Comparison of ENCODE assay signal across 14 cellular contexts in genomic region chr3:109643590-109643989, GRCh38.
DNase-seq lines count a peak whose midpoint lies in the region; ATAC-seq and TF ChIP-seq lines count a peak whose summit lies in the region.
"Had no signal": no experiment of that assay in that cellular context is flagged by ENCODE, and none has a peak within 500 bp of the region (broad histone marks: within the 10 kb centered on the region; RNA-seq: fewer than 3 reads in every experiment).

No MANE protein-coding gene starts in this region.

- H3K4me1 Mint-ChIP-seq in activated naive CD8-positive, alpha-beta T cell treated with anti-CD3 and anti-CD28 coated beads, Interleukin-2, amount 50 U/mL, for 24 hours = peaks cover 4% of the 10 kb centered on the region
- no peaks in the 10 kb centered on the region for H3K4me1 Mint-ChIP-seq in activated naive CD8-positive, alpha-beta T cell treated with anti-CD3 and anti-CD28 coated beads for 36 hours
- peaks cover 2% of the 10 kb centered on the region for H3K4me1 Mint-ChIP-seq in osteocyte (ENCODE audit: unreplicated experiment)
- H3K4me1 Mint-ChIP-seq in mesothelial cell of epicardium = peaks cover 22% of the 10 kb centered on the region
- H3K4me1 Mint-ChIP-seq: activated naive CD8-positive, alpha-beta T cell treated with anti-CD3 and anti-CD28 coated beads, Interleukin-2, amount 10 ng/mL, durations not matched to agents 7 days and 5 days; endodermal cell; naive B cell had no signal

- no peak overlapping the region for H3K27ac Mint-ChIP-seq in activated naive CD8-positive, alpha-beta T cell treated with anti-CD3 and anti-CD28 coated beads, Interleukin-2, amount 50 U/mL, for 24 hours
- no peak overlapping the region for H3K27ac Mint-ChIP-seq in activated naive CD8-positive, alpha-beta T cell treated with anti-CD3 and anti-CD28 coated beads for 36 hours
- H3K27ac Mint-ChIP-seq in osteocyte (ENCODE audit: unreplicated experiment) (no peak overlapping the region), mesothelial cell of epicardium (no peak overlapping the region)
- H3K27ac Mint-ChIP-seq: activated naive CD8-positive, alpha-beta T cell treated with anti-CD3 and anti-CD28 coated beads, Interleukin-2, amount 10 ng/mL, durations not matched to agents 7 days and 5 days; endodermal cell; naive B cell had no signal

- TF ChIP-seq CTCF in osteocyte (IDR thresholded peaks at IDR 0.05) (no peak), mesothelial cell of epicardium (IDR thresholded peaks at IDR 0.05; ENCODE audit: unreplicated experiment) (no peak)

- no peak overlapping the region for H3K4me3 Mint-ChIP-seq in activated naive CD8-positive, alpha-beta T cell treated with anti-CD3 and anti-CD28 coated beads, Interleukin-2, amount 50 U/mL, for 24 hours
- no peak overlapping the region for H3K4me3 Mint-ChIP-seq in activated naive CD8-positive, alpha-beta T cell treated with anti-CD3 and anti-CD28 coated beads for 36 hours
- H3K4me3 Mint-ChIP-seq in osteocyte (ENCODE audit: unreplicated experiment) (no peak overlapping the region), mesothelial cell of epicardium (no peak overlapping the region)
- H3K4me3 Mint-ChIP-seq: activated naive CD8-positive, alpha-beta T cell treated with anti-CD3 and anti-CD28 coated beads, Interleukin-2, amount 10 ng/mL, durations not matched to agents 7 days and 5 days; endodermal cell; naive B cell had no signal

- peaks cover 1% of the 10 kb centered on the region for H3K27me3 Mint-ChIP-seq in activated naive CD8-positive, alpha-beta T cell treated with anti-CD3 and anti-CD28 coated beads, Interleukin-2, amount 50 U/mL, for 24 hours
- peaks cover 10% of the 10 kb centered on the region for H3K27me3 Mint-ChIP-seq in activated naive CD8-positive, alpha-beta T cell treated with anti-CD3 and anti-CD28 coated beads for 36 hours
- H3K27me3 Mint-ChIP-seq in osteocyte (ENCODE audit: unreplicated experiment) (peaks cover 2% of the 10 kb centered on the region), mesothelial cell of epicardium (ENCODE audit: low read depth) (no peaks in the 10 kb centered on the region)
- H3K27me3 Mint-ChIP-seq: naive B cell had no signal

- in situ Hi-C loops in SK-MEL-5 (cut with HindIII; ENCODE audit: low pct_unique_long_range_greater_than_20kb, low sequenced_read_pairs) = no loop called here

- peak; percentile 84 for ATAC-seq in activated naive CD8-positive, alpha-beta T cell treated with anti-CD3 and anti-CD28 coated beads, Interleukin-2, amount 50 U/mL, for 24 hours
- ATAC-seq in GM18505 (IDR thresholded peaks at IDR 0.05; ENCODE audit: unreplicated experiment) (no peak), GM21381 (IDR thresholded peaks at IDR 0.05; ENCODE audit: unreplicated experiment) (no peak)

- H3K36me3 Mint-ChIP-seq in activated naive CD8-positive, alpha-beta T cell treated with anti-CD3 and anti-CD28 coated beads, Interleukin-2, amount 50 U/mL, for 24 hours (ENCODE audit: low read depth) = peaks cover under 1% of the 10 kb centered on the region
- no peaks in the 10 kb centered on the region for H3K36me3 Mint-ChIP-seq in activated naive CD8-positive, alpha-beta T cell treated with anti-CD3 and anti-CD28 coated beads for 36 hours
- H3K36me3 Mint-ChIP-seq in osteocyte (ENCODE audit: unreplicated experiment) (no peaks in the 10 kb centered on the region), mesothelial cell of epicardium (peaks cover 3% of the 10 kb centered on the region)
- H3K36me3 Mint-ChIP-seq: activated naive CD8-positive, alpha-beta T cell treated with anti-CD3 and anti-CD28 coated beads, Interleukin-2, amount 10 ng/mL, durations not matched to agents 7 days and 5 days; naive B cell had no signal

- peaks cover 3% of the 10 kb centered on the region for H3K9me3 Mint-ChIP-seq in activated naive CD8-positive, alpha-beta T cell treated with anti-CD3 and anti-CD28 coated beads, Interleukin-2, amount 50 U/mL, for 24 hours
- H3K9me3 Mint-ChIP-seq in activated naive CD8-positive, alpha-beta T cell treated with anti-CD3 and anti-CD28 coated beads for 36 hours = no peaks in the 10 kb centered on the region
- H3K9me3 Mint-ChIP-seq in osteocyte (ENCODE audit: unreplicated experiment) (no peaks in the 10 kb centered on the region), mesothelial cell of epicardium (peaks cover 3% of the 10 kb centered on the region)
- H3K9me3 Mint-ChIP-seq: activated naive CD8-positive, alpha-beta T cell treated with anti-CD3 and anti-CD28 coated beads, Interleukin-2, amount 10 ng/mL, durations not matched to agents 7 days and 5 days; endodermal cell had no signal

- no peak for TF ChIP-seq POLR2A in GM18505 (IDR thresholded peaks at IDR 0.05; ENCODE audit: borderline replicate concordance, extremely low read depth, insufficient read depth, insufficient read length)

- peak; percentile 12 for DNase-seq in activated naive CD8-positive, alpha-beta T cell treated with anti-CD3 and anti-CD28 coated beads, Interleukin-2, amount 50 U/mL, for 24 hours
- no peak for DNase-seq in activated naive CD8-positive, alpha-beta T cell treated with anti-CD3 and anti-CD28 coated beads for 36 hours
- peak; percentile 3 for DNase-seq in SK-MEL-5 (ENCODE audit: low read depth, low spot score)
- peak; percentile 44 for DNase-seq in fibroblast of peridontal ligament (ENCODE audit: extremely low read depth)
- no peak for DNase-seq in osteocyte (ENCODE audit: extremely low spot score, unreplicated experiment)
- no peak for DNase-seq in mesothelial cell of epicardium (ENCODE audit: low spot score in 2 of 2, unreplicated experiment in 2 of 2)
- DNase-seq: activated CD4-positive, alpha-beta T cell treated with anti-CD3 and anti-CD28 coated beads, Interleukin-2, amount 50 U/mL, for 4 hours; activated naive CD8-positive, alpha-beta T cell treated with anti-CD3 and anti-CD28 coated beads, Interleukin-2, amount 10 ng/mL, durations not matched to agents 7 days and 5 days; endodermal cell; naive B cell; NCI-H1092; NCI-H526 treated with DMSO at 0.1 percent for 48 hours had no signal

Comparison
In these comparisons a context has a peak if more than half of its experiments do, and no peak if none do; other contexts are left out.
1. DNase-seq: peak in activated naive CD8-positive, alpha-beta T cell treated with anti-CD3 and anti-CD28 coated beads, Interleukin-2, amount 50 U/mL, for 24 hours (single experiment), SK-MEL-5 (single experiment) and fibroblast of peridontal ligament (single experiment); none in activated naive CD8-positive, alpha-beta T cell treated with anti-CD3 and anti-CD28 coated beads for 36 hours (single experiment), osteocyte (single experiment) and mesothelial cell of epicardium (0 of 2).